ENCODE assay signal across 20 cellular contexts in the genomic region with DNA sequence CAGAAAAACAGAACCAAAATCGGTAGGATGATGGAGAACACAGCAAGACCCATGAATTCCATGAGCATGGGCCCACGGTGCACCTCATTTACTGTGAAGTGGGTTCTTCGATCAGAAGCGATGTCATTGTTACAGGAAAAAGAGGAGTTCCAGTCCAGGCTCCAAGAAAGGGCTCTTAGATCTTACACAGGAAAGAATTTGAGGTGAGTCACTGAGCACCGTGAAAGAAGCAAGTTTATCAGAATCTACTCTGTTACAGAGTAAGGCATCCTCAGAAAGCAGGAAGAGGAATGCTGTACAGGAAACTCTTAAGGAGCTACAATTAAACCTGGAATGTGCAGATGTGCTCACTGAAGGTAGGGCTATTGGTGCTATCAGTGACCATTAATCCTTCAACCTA.
"Had no signal": no experiment of that assay in that cellular context is flagged by ENCODE, and none has a peak within 500 bp of the region (broad histone marks: within the 10 kb centered on the region; RNA-seq: fewer than 3 reads in every experiment).

No MANE protein-coding gene starts in this region.

- H2AFZ ChIP-seq: hepatocyte had no signal

- H3K79me2 ChIP-seq: hepatocyte had no signal

- H3K9me3 ChIP-seq: lower lobe of right lung had no signal

- H3K27ac ChIP-seq: hepatocyte, lower lobe of right lung, tibial nerve had no signal

- DNase-seq: activated CD8-positive, alpha-beta memory T cell treated with anti-CD3 and anti-CD28 coated beads for 24 hours; activated CD8-positive, alpha-beta memory T cell treated with anti-CD3 and anti-CD28 coated beads, Interleukin-2, amount 50 U/mL, for 4 hours; activated naive CD4-positive, alpha-beta T cell; activated naive CD8-positive, alpha-beta T cell treated with anti-CD3 and anti-CD28 coated beads, Interleukin-2, amount 10 ng/mL, durations not matched to agents 7 days and 5 days; activated T-cell treated with anti-CD3 and anti-CD28 coated beads, Interleukin-2, amount 50 U/mL, for 24 hours; amniotic stem cell; glutamatergic neuron; left colon; lower lobe of right lung; naive thymus-derived CD4-positive, alpha-beta T cell; occipital lobe; small intestine; stimulated activated CD4-positive, alpha-beta T cell treated with anti-CD3 and anti-CD28 coated beads, Interleukin-2, amount 100 ng/mL, for 24 hours; stimulated activated naive CD8-positive, alpha-beta T cell treated with anti-CD3 and anti-CD28 coated beads, Interleukin-15, amount 100 ng/mL, for 72 hours; T-helper 9 cell had no signal

- H3K4me3 ChIP-seq: hepatocyte, lower lobe of right lung, tibial nerve had no signal

- H3K4me2 ChIP-seq: hepatocyte had no signal

- H3K27me3 ChIP-seq: hepatocyte, tibial nerve had no signal

- H3K4me1 ChIP-seq: lower lobe of right lung, tibial nerve had no signal

- H3K36me3 ChIP-seq: lower lobe of right lung had no signal

- ATAC-seq: activated T-helper 17 cell treated with anti-CD3 and anti-CD28 coated beads, Interleukin-2, amount 50 U/mL, for 72 hours; left colon; lower lobe of right lung; naive thymus-derived CD4-positive, alpha-beta T cell; sciatic nerve; stimulated activated effector memory CD8-positive, alpha-beta T cell treated with anti-CD3 and anti-CD28 coated beads, Interleukin-12 subunit alpha, Interleukin-12 subunit beta, amount 100 ng/mL, for 72 hours; stimulated activated naive CD8-positive, alpha-beta T cell treated with anti-CD3 and anti-CD28 coated beads, Interleukin-15, amount 100 ng/mL, for 72 hours had no signal
